In the genomic region with DNA sequence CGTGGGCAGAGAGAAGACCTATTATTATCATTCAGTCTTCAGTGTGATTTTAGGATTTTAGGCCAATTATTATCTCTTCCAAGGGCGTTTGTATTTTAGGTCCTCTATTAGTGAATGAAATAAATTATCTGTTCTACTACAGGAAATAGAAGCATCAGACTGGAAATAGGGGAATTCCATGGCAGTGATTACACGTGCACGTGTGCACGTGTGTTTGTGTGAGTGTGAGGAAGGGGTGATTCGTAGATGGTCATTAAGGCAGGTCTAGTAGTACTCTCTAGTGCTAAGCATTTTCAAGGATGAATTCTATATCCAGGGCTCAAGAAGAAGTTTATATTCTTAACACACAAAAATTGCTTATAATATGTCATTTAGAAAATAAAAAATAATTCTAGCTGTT, we compare ENCODE assay signal across 24 cellular contexts.
"Had no signal": no experiment of that assay in that cellular context is flagged by ENCODE, and none has a peak within 500 bp of the region (broad histone marks: within the 10 kb centered on the region; RNA-seq: fewer than 3 reads in every experiment).

No MANE protein-coding gene starts in this region.

- H3K4me2 ChIP-seq: neural progenitor cell had no signal

- H3K27me3 ChIP-seq: dorsolateral prefrontal cortex, gastrocnemius medialis, left lung, neural progenitor cell, right lobe of liver, tibial nerve, upper lobe of left lung had no signal

- H3K9ac ChIP-seq: neural progenitor cell, parathyroid adenoma had no signal

- H3K4me3 ChIP-seq: dorsolateral prefrontal cortex, gastrocnemius medialis, left lung, neural progenitor cell, right lobe of liver, thoracic aorta, tibial nerve, upper lobe of left lung had no signal

- H3K4me1 Mint-ChIP-seq: neural progenitor cell had no signal

- H3K27ac Mint-ChIP-seq: natural killer cell treated with Interleukin-12 subunit alpha and Interleukin-12 subunit beta and Interleukin-15 and Interleukin-18, amount 100 ng/mL, for 72 hours; neural progenitor cell; progenitor cell of endocrine pancreas; stimulated activated naive CD8-positive, alpha-beta T cell treated with anti-CD3 and anti-CD28 coated beads, Interleukin-15, Interleukin-2, amounts not matched to agents 100 ng/mL and 50 ng/mL, for 24 hours had no signal

- H3K4me1 ChIP-seq: gastrocnemius medialis, left lung, neural progenitor cell, parathyroid adenoma, right lobe of liver, tibial nerve, upper lobe of left lung had no signal

- H3K36me3 Mint-ChIP-seq: natural killer cell treated with Interleukin-12 subunit alpha and Interleukin-12 subunit beta and Interleukin-15 and Interleukin-18, amount 100 ng/mL, for 72 hours; neural progenitor cell had no signal

- H3K79me2 ChIP-seq: parathyroid adenoma had no signal

- H2AFZ ChIP-seq: neural progenitor cell, parathyroid adenoma had no signal

- H3K4me3 Mint-ChIP-seq: natural killer cell treated with Interleukin-12 subunit alpha and Interleukin-12 subunit beta and Interleukin-15 and Interleukin-18, amount 100 ng/mL, for 72 hours; neural progenitor cell; stimulated activated naive CD8-positive, alpha-beta T cell treated with anti-CD3 and anti-CD28 coated beads, Interleukin-15, Interleukin-2, amounts not matched to agents 100 ng/mL and 50 ng/mL, for 24 hours had no signal

- ATAC-seq: esophagus mucosa; gastrocnemius medialis; left cardiac atrium; left lung; natural killer cell treated with Interleukin-12 subunit alpha and Interleukin-12 subunit beta and Interleukin-15 and Interleukin-18, amount 100 ng/mL, for 72 hours; right lobe of liver had no signal

- H3K27ac ChIP-seq: dorsolateral prefrontal cortex, epithelial cell of prostate, gastrocnemius medialis, left lung, neural progenitor cell, parathyroid adenoma, right lobe of liver, thoracic aorta, tibial nerve, upper lobe of left lung had no signal

- H3K9me3 ChIP-seq: gastrocnemius medialis, left lung, right lobe of liver, thoracic aorta, tibial nerve, upper lobe of left lung had no signal

- DNase-seq: dorsolateral prefrontal cortex; effector CD4-positive, alpha-beta T cell; foreskin fibroblast; gastrocnemius medialis; head of caudate nucleus; kidney; left cardiac atrium; left lung; mesendoderm; right lobe of liver; small intestine; stimulated activated CD4-positive, alpha-beta T cell treated with anti-CD3 and anti-CD28 coated beads, Interleukin-15, amount 100 ng/mL, for 24 hours; stimulated activated CD4-positive, alpha-beta T cell treated with anti-CD3 and anti-CD28 coated beads, Interleukin-2, amount 100 ng/mL, for 48 hours; stimulated activated CD8-positive, alpha-beta memory T cell treated with anti-CD3 and anti-CD28 coated beads, Interleukin-4, amount 100 ng/mL, for 48 hours; upper lobe of left lung had no signal

- H3K27me3 Mint-ChIP-seq: progenitor cell of endocrine pancreas had no signal

- H3K9me3 Mint-ChIP-seq: neural progenitor cell had no signal

- H3K36me3 ChIP-seq: gastrocnemius medialis, left lung, neural progenitor cell, right lobe of liver, thoracic aorta, tibial nerve, upper lobe of left lung had no signal
